1 cellular context compared by ENCODE assay signal in genomic region chr19:49451430-49452181, GRCh38.
TF ChIP-seq lines count a peak whose summit lies in the region.

Gene PIH1D1 (minus strand): TSS chr19:49451814. CDS start chr19:49451574, 240 bp downstream.

TF ChIP-seq in A549, 52 proteins besides CTCF, POLR2A, EP300 and RAD21 (continued from another document):
- TF ChIP-seq TP53 (CRISPR knock-in tag; IDR thresholded peaks at IDR 0.05) (peak; percentile 78; the same call in 1 of the 2 replicates), ZNF302 (CRISPR knock-in tag; IDR thresholded peaks at IDR 0.05) (no peak), BHLHE40 (IDR thresholded peaks at IDR 0.05; ENCODE audit: low read depth, low read length) (no peak), TFCP2L1 (CRISPR knock-in tag; IDR thresholded peaks at IDR 0.05) (no peak), GATA3 (IDR thresholded peaks at IDR 0.05; ENCODE audit: borderline replicate concordance) (peak; percentile 37), HDAC2 (IDR thresholded peaks at IDR 0.05) (no peak), MAZ (IDR thresholded peaks at IDR 0.05; ENCODE audit: borderline replicate concordance, low read depth, low read length) (peak; percentile 7; the same call in 1 of the 2 replicates), ZSCAN20 (CRISPR knock-in tag; IDR thresholded peaks at IDR 0.05) (no peak), CHD2 (IDR thresholded peaks at IDR 0.05; ENCODE audit: low read length, partially characterized antibody) (peak; percentile 93), HOXA7 (CRISPR knock-in tag; IDR thresholded peaks at IDR 0.05) (no peak), PHF8 (IDR thresholded peaks at IDR 0.05; ENCODE audit: borderline replicate concordance, low read depth) (peak; percentile 60; the same call in 1 of the 2 replicates), MAFK (IDR thresholded peaks at IDR 0.05; ENCODE audit: partially characterized antibody) (peak; percentile 44), JUN (IDR thresholded peaks at IDR 0.05) (peak in 1 of 2 experiments; percentile 85; a peak in 4 of 5 replicates), JUNB (IDR thresholded peaks at IDR 0.05) (no peak)
- TF ChIP-seq, protein P1, sequence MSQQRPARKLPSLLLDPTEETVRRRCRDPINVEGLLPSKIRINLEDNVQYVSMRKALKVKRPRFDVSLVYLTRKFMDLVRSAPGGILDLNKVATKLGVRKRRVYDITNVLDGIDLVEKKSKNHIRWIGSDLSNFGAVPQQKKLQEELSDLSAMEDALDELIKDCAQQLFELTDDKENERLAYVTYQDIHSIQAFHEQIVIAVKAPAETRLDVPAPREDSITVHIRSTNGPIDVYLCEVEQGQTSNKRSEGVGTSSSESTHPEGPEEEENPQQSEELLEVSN (IDR thresholded peaks at IDR 0.05; ENCODE audit: borderline replicate concordance, low read depth) = peak; percentile 60; the same call in 1 of the 2 replicates
- TF ChIP-seq, protein P2, sequence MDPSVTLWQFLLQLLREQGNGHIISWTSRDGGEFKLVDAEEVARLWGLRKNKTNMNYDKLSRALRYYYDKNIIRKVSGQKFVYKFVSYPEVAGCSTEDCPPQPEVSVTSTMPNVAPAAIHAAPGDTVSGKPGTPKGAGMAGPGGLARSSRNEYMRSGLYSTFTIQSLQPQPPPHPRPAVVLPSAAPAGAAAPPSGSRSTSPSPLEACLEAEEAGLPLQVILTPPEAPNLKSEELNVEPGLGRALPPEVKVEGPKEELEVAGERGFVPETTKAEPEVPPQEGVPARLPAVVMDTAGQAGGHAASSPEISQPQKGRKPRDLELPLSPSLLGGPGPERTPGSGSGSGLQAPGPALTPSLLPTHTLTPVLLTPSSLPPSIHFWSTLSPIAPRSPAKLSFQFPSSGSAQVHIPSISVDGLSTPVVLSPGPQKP (IDR thresholded peaks at IDR 0.05; ENCODE audit: low read depth, low read length) = no peak
- TF ChIP-seq, protein P3, sequence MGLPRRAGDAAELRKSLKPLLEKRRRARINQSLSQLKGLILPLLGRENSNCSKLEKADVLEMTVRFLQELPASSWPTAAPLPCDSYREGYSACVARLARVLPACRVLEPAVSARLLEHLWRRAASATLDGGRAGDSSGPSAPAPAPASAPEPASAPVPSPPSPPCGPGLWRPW (IDR thresholded peaks at IDR 0.05) = no peak
- TF ChIP-seq, protein P4, sequence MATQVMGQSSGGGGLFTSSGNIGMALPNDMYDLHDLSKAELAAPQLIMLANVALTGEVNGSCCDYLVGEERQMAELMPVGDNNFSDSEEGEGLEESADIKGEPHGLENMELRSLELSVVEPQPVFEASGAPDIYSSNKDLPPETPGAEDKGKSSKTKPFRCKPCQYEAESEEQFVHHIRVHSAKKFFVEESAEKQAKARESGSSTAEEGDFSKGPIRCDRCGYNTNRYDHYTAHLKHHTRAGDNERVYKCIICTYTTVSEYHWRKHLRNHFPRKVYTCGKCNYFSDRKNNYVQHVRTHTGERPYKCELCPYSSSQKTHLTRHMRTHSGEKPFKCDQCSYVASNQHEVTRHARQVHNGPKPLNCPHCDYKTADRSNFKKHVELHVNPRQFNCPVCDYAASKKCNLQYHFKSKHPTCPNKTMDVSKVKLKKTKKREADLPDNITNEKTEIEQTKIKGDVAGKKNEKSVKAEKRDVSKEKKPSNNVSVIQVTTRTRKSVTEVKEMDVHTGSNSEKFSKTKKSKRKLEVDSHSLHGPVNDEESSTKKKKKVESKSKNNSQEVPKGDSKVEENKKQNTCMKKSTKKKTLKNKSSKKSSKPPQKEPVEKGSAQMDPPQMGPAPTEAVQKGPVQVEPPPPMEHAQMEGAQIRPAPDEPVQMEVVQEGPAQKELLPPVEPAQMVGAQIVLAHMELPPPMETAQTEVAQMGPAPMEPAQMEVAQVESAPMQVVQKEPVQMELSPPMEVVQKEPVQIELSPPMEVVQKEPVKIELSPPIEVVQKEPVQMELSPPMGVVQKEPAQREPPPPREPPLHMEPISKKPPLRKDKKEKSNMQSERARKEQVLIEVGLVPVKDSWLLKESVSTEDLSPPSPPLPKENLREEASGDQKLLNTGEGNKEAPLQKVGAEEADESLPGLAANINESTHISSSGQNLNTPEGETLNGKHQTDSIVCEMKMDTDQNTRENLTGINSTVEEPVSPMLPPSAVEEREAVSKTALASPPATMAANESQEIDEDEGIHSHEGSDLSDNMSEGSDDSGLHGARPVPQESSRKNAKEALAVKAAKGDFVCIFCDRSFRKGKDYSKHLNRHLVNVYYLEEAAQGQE (IDR thresholded peaks at IDR 0.05) = peak; percentile 86
- TF ChIP-seq, protein P5, sequence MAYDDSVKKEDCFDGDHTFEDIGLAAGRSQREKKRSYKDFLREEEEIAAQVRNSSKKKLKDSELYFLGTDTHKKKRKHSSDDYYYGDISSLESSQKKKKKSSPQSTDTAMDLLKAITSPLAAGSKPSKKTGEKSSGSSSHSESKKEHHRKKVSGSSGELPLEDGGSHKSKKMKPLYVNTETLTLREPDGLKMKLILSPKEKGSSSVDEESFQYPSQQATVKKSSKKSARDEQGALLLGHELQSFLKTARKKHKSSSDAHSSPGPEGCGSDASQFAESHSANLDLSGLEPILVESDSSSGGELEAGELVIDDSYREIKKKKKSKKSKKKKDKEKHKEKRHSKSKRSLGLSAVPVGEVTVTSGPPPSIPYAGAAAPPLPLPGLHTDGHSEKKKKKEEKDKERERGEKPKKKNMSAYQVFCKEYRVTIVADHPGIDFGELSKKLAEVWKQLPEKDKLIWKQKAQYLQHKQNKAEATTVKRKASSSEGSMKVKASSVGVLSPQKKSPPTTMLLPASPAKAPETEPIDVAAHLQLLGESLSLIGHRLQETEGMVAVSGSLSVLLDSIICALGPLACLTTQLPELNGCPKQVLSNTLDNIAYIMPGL (CRISPR knock-in tag; IDR thresholded peaks at IDR 0.05; ENCODE audit: borderline replicate concordance) = no peak
TF ChIP-seq in A549: peak in this region for 17.
